Comparison of ENCODE assay signal across 18 cellular contexts in genomic region chr21:42261832-42262200, GRCh38. TPM values are rescaled to one million over a fixed set of nuclear protein-coding genes. Genes with fewer than 3 reads are reported as not detected.
DNase-seq lines count a peak whose midpoint lies in the region; ATAC-seq, FAIRE-seq and TF ChIP-seq lines count a peak whose summit lies in the region.
"Had no signal": no experiment of that assay in that cellular context is flagged by ENCODE, and none has a peak within 500 bp of the region (broad histone marks: within the 10 kb centered on the region; RNA-seq: fewer than 3 reads in every experiment).

No MANE protein-coding gene starts in this region.

- H3K27ac ChIP-seq in skeletal muscle tissue (ENCODE audit: low read depth, low read length) = peak overlapping the region; percentile 75
- no peak overlapping the region for H3K27ac ChIP-seq in kidney (ENCODE audit: low read depth in 2 of 2, low read length in 2 of 2)

- H3K9me3 Mint-ChIP-seq in glutamatergic neuron (ENCODE audit: unreplicated experiment) = peaks cover 4% of the 10 kb centered on the region
- H3K9me3 Mint-ChIP-seq in effector memory CD8-positive, alpha-beta T cell = no peaks in the 10 kb centered on the region

- H3K9me3 ChIP-seq in skeletal muscle tissue (ENCODE audit: control insufficient read depth in 3 of 3, low read length in 3 of 3) (no peaks in the 10 kb centered on the region), kidney (ENCODE audit: control insufficient read depth in 1 of 2, low read length in 2 of 2) (no peaks in the 10 kb centered on the region)
- H3K9me3 ChIP-seq: pancreas, tibial nerve had no signal

- H3K27ac Mint-ChIP-seq in glutamatergic neuron (ENCODE audit: unreplicated experiment) = no peak overlapping the region
- H3K27ac Mint-ChIP-seq in effector memory CD8-positive, alpha-beta T cell = no peak overlapping the region
- H3K27ac Mint-ChIP-seq: HFFc6 had no signal

- peaks cover 0 to 13% (median 0%) of the 10 kb centered on the region in 3 donors for H3K36me3 ChIP-seq in skeletal muscle tissue (ENCODE audit: control insufficient read depth in 3 of 3, insufficient read depth in 3 of 3, low read length in 3 of 3)
- H3K36me3 ChIP-seq in kidney (ENCODE audit: control insufficient read depth in 1 of 2, insufficient read depth in 2 of 2, low read length in 2 of 2) = no peaks in the 10 kb centered on the region
- H3K36me3 ChIP-seq: pancreas, tibial nerve had no signal

- H3K4me1 Mint-ChIP-seq in glutamatergic neuron (ENCODE audit: low read depth, unreplicated experiment) = peaks cover 33% of the 10 kb centered on the region
- peaks cover 15 to 20% of the 10 kb centered on the region in 2 donors for H3K4me1 Mint-ChIP-seq in effector memory CD8-positive, alpha-beta T cell (ENCODE audit: low read depth in 2 of 2)

- peak overlapping the region; percentile 18 for H3K4me3 Mint-ChIP-seq in glutamatergic neuron (ENCODE audit: unreplicated experiment)
- H3K4me3 Mint-ChIP-seq in effector memory CD8-positive, alpha-beta T cell = no peak overlapping the region
- H3K4me3 Mint-ChIP-seq: HFFc6 had no signal

- H3K4me3 ChIP-seq in skeletal muscle tissue (ENCODE audit: low read length in 3 of 3) = no peak overlapping the region
- H3K4me3 ChIP-seq in kidney (ENCODE audit: low read length in 2 of 2) = no peak overlapping the region
- H3K4me3 ChIP-seq: lung, pancreas, tibial nerve had no signal

- no peaks in the 10 kb centered on the region for H3K36me3 Mint-ChIP-seq in glutamatergic neuron (ENCODE audit: unreplicated experiment)
- peaks cover 29% of the 10 kb centered on the region for H3K36me3 Mint-ChIP-seq in effector memory CD8-positive, alpha-beta T cell (ENCODE audit: insufficient read depth)

- ATAC-seq in effector memory CD8-positive, alpha-beta T cell (replicated peaks) = no peak
- ATAC-seq in HG02759 (IDR thresholded peaks at IDR 0.05; ENCODE audit: unreplicated experiment) = no peak
- ATAC-seq: sciatic nerve had no signal

- H3K27me3 ChIP-seq in skeletal muscle tissue (ENCODE audit: control insufficient read depth in 3 of 3, insufficient read depth in 3 of 3, low read length in 3 of 3) = no peaks in the 10 kb centered on the region
- H3K27me3 ChIP-seq: pancreas had no signal

- peaks cover 74 to 83% (median 82%) of the 10 kb centered on the region in 3 donors for H3K4me1 ChIP-seq in skeletal muscle tissue (ENCODE audit: control insufficient read depth in 3 of 3, insufficient read depth in 3 of 3, low read length in 3 of 3)
- H3K4me1 ChIP-seq in kidney (ENCODE audit: control insufficient read depth in 1 of 2, insufficient read depth in 1 of 2, low read depth in 1 of 2, low read length in 2 of 2) = peaks cover 6 to 14% of the 10 kb centered on the region in 2 donors

- no peak for FAIRE-seq in kidney (lab: Jason Lieb, UNC)
- FAIRE-seq: pancreas had no signal

- TF ChIP-seq CTCF in glutamatergic neuron (IDR thresholded peaks at IDR 0.05; ENCODE audit: partially characterized antibody, unreplicated experiment) = no peak
- TF ChIP-seq CTCF in kidney (IDR thresholded peaks at IDR 0.05; ENCODE audit: borderline replicate concordance, extremely low read depth, insufficient read depth) = no peak

- peaks cover 6% of the 10 kb centered on the region for H3K27me3 Mint-ChIP-seq in glutamatergic neuron (ENCODE audit: unreplicated experiment)
- H3K27me3 Mint-ChIP-seq in effector memory CD8-positive, alpha-beta T cell = no peaks in the 10 kb centered on the region

- intact Hi-C loops in kidney (cut with DNase I) = no loop called here

- peak; percentile 48 for DNase-seq in NCI-H187 treated with DMSO at 0.1 percent for 48 hours (lab: John Stamatoyannopoulos, UW)
- DNase-seq in NCI-H69 (lab: John Stamatoyannopoulos, UW) = peak; percentile 13
- no peak for DNase-seq in glutamatergic neuron
- DNase-seq in effector memory CD8-positive, alpha-beta T cell = no peak
- DNase-seq in kidney = no peak
- DNase-seq: activated CD4-positive, alpha-beta T cell treated with anti-CD3 and anti-CD28 coated beads for 48 hours; effector memory CD4-positive, alpha-beta T cell; HFFc6; NCI-H446; stimulated activated naive CD4-positive, alpha-beta T cell had no signal

- H3K9ac ChIP-seq in skeletal muscle tissue (ENCODE audit: low read depth in 1 of 3, low read length in 3 of 3) (peak overlapping the region in 1 of 3 donors; percentile 33), kidney (ENCODE audit: low read length in 2 of 2) (no peak overlapping the region)

RNA-seq across cellular contexts. Expression of gene ABCG1, which starts 42.9 kb away (rescaled TPM):
- total RNA-seq in glutamatergic neuron (ENCODE audit: unreplicated experiment) = 31.9 TPM
- total RNA-seq in skeletal muscle tissue = 20.4 TPM
- total RNA-seq in kidney = 27.6 TPM
- polyA plus RNA-seq in kidney (ENCODE audit: insufficient read depth, low read depth, low replicate concordance) = 5.6 TPM
- total RNA-seq: HFFc6 had no signal

RNA-seq across cellular contexts. Expression of gene TFF3, which starts 53.4 kb away (rescaled TPM):
- not detected for total RNA-seq in glutamatergic neuron (ENCODE audit: unreplicated experiment)
- 5.2 TPM for total RNA-seq in skeletal muscle tissue
- 22.4 TPM for total RNA-seq in kidney
- polyA plus RNA-seq in kidney (ENCODE audit: insufficient read depth, low read depth, low replicate concordance) = 10.0 TPM
- total RNA-seq: fibroblast of lung, HFFc6, OCI-LY7 had no signal
- polyA plus RNA-seq: fibroblast of lung had no signal

Comparison
In these comparisons a context has a peak if more than half of its experiments do, and no peak if none do; other contexts are left out.
1. DNase-seq: peak in NCI-H187 treated with DMSO at 0.1 percent for 48 hours (single experiment) and NCI-H69 (single experiment); none in glutamatergic neuron (single experiment), effector memory CD8-positive, alpha-beta T cell (0 of 3) and kidney (single experiment).